Comparison of ENCODE assay signal across 12 cellular contexts in genomic region chr2:144215701-144216675, GRCh38.
DNase-seq lines count a peak whose midpoint lies in the region; ATAC-seq and TF ChIP-seq lines count a peak whose summit lies in the region.
"Had no signal": no experiment of that assay in that cellular context is flagged by ENCODE, and none has a peak within 500 bp of the region (broad histone marks: within the 10 kb centered on the region; RNA-seq: fewer than 3 reads in every experiment).

No MANE protein-coding gene starts in this region.

- H2BK5ac ChIP-seq in trophoblast cell (ENCODE audit: low read depth, low read length, poor library complexity), result no peak overlapping the region

- intact Hi-C loops in left colon (cut with DNase I, micrococcal nuclease), result no loop called here

- in situ Hi-C loops in GM13977 (cut with MboI; ENCODE audit: low pct_unique_long_range_greater_than_20kb, low sequenced_read_pairs, unreplicated experiment), result no loop called here
- in situ Hi-C loops in HAP-1 (cut with MboI; ENCODE audit: low sequenced_read_pairs), result no loop called here

- H2BK120ac ChIP-seq in trophoblast cell (ENCODE audit: insufficient read depth, low read length, poor library complexity), result no peak overlapping the region

- no peak overlapping the region for H3K9ac ChIP-seq in trophoblast cell (ENCODE audit: low read length)

- no peak overlapping the region for H2BK12ac ChIP-seq in trophoblast cell (ENCODE audit: low read length)

- H3K79me2 ChIP-seq in trophoblast cell (ENCODE audit: control insufficient read depth, insufficient read depth, low read length, poor library complexity), result no peaks in the 10 kb centered on the region

- H3K23ac ChIP-seq in trophoblast cell (ENCODE audit: low read length), result no peak overlapping the region

- H3K4me1 ChIP-seq in HAP-1, result no peaks in the 10 kb centered on the region
- H3K4me1 ChIP-seq in trophoblast cell (ENCODE audit: control insufficient read depth in 1 of 2, insufficient read depth in 2 of 2, low read length in 2 of 2), result no peaks in the 10 kb centered on the region

- H3K79me1 ChIP-seq in trophoblast cell (ENCODE audit: low read length), result no peaks in the 10 kb centered on the region

- DNase-seq in GM13977 (ENCODE audit: low spot score) (peak; percentile 12), HAP-1 (ENCODE audit: low spot score in 2 of 2) (no peak), left colon (no peak), trophoblast cell (no peak), NCI-H1436 (lab: John Stamatoyannopoulos, UW) (no peak)
- no peak for DNase-seq in activated naive CD8-positive, alpha-beta T cell treated with anti-CD3 and anti-CD28 coated beads, Interleukin-2, amount 50 U/mL, for 24 hours
- DNase-seq: DMS79, left ventricle myocardium superior had no signal

- WGBS in trophoblast cell (ENCODE audit: extremely low coverage, insufficient coverage, insufficient read length), result no CpG with 5 or more reads among the region's 2 CpGs

- no peak for TF ChIP-seq CTCF in GM13977 (IDR thresholded peaks at IDR 0.05; ENCODE audit: extremely low read depth, insufficient read depth, missing control alignments)

- H3K4me1 Mint-ChIP-seq in activated naive CD8-positive, alpha-beta T cell treated with anti-CD3 and anti-CD28 coated beads, Interleukin-2, amount 50 U/mL, for 24 hours, result peaks cover 57% of the 10 kb centered on the region

- no peak overlapping the region for H4K91ac ChIP-seq in trophoblast cell (ENCODE audit: low read depth, low read length)

- no peak overlapping the region for H3K14ac ChIP-seq in trophoblast cell (ENCODE audit: low read length)

- no peak overlapping the region for H4K12ac ChIP-seq in trophoblast cell (ENCODE audit: low read depth, low read length)

- 0 out of 2 replicates have a peak, but pooled peaks cover 3% of the 10 kb centered on the region for H3K27me3 ChIP-seq in HAP-1 (ENCODE audit: low read depth)
- H3K27me3 ChIP-seq in trophoblast cell (ENCODE audit: insufficient read depth, low read length), result no peaks in the 10 kb centered on the region

- H3K36me3 Mint-ChIP-seq in activated naive CD8-positive, alpha-beta T cell treated with anti-CD3 and anti-CD28 coated beads, Interleukin-2, amount 50 U/mL, for 24 hours (ENCODE audit: low read depth), result peaks cover 2% of the 10 kb centered on the region

- ATAC-seq in GM21447 (IDR thresholded peaks at IDR 0.05; ENCODE audit: unreplicated experiment) (peak; percentile 59), HG03280 (IDR thresholded peaks at IDR 0.05; ENCODE audit: unreplicated experiment) (peak; percentile 43), left colon (no peak)
- peak; percentile 63 for ATAC-seq in activated naive CD8-positive, alpha-beta T cell treated with anti-CD3 and anti-CD28 coated beads, Interleukin-2, amount 50 U/mL, for 24 hours
- ATAC-seq: left ventricle myocardium superior, Panc1 had no signal

- no peak overlapping the region for H3K27ac ChIP-seq in trophoblast cell (ENCODE audit: low read depth, low read length)
- H3K27ac ChIP-seq: epithelial cell of prostate had no signal

- H3K4me3 ChIP-seq in HAP-1 (no peak overlapping the region), trophoblast cell (ENCODE audit: low read depth, low read length) (no peak overlapping the region)

- no peak overlapping the region for H3K4me2 ChIP-seq in trophoblast cell (ENCODE audit: low read length)

- no peaks in the 10 kb centered on the region for H3K9me3 Mint-ChIP-seq in activated naive CD8-positive, alpha-beta T cell treated with anti-CD3 and anti-CD28 coated beads, Interleukin-2, amount 50 U/mL, for 24 hours

- H3K4ac ChIP-seq in trophoblast cell (ENCODE audit: low read depth, low read length), result no peak overlapping the region

- H3K9me3 ChIP-seq in HAP-1, result no peaks in the 10 kb centered on the region
- H3K9me3 ChIP-seq in trophoblast cell (ENCODE audit: insufficient read depth, low read depth, low read length), result no peaks in the 10 kb centered on the region

- no peak overlapping the region for H2AFZ ChIP-seq in trophoblast cell (ENCODE audit: insufficient read depth, low read length, poor library complexity)

- H3K4me3 Mint-ChIP-seq in activated naive CD8-positive, alpha-beta T cell treated with anti-CD3 and anti-CD28 coated beads, Interleukin-2, amount 50 U/mL, for 24 hours, result peak overlapping the region; percentile 56

- no peaks in the 10 kb centered on the region for H3K36me3 ChIP-seq in HAP-1 (replicated peaks)
- no peaks in the 10 kb centered on the region for H3K36me3 ChIP-seq in trophoblast cell (ENCODE audit: control insufficient read depth in 1 of 2, insufficient read depth in 2 of 2, low read length in 2 of 2)

- no peaks in the 10 kb centered on the region for H3K27me3 Mint-ChIP-seq in activated naive CD8-positive, alpha-beta T cell treated with anti-CD3 and anti-CD28 coated beads, Interleukin-2, amount 50 U/mL, for 24 hours

- no peak overlapping the region for H2AK5ac ChIP-seq in trophoblast cell (ENCODE audit: low read length)

- H4K8ac ChIP-seq in trophoblast cell (ENCODE audit: low read depth, low read length), result no peak overlapping the region

- H3K18ac ChIP-seq in trophoblast cell (ENCODE audit: low read length), result no peak overlapping the region

- peak overlapping the region; percentile 97 for H3K27ac Mint-ChIP-seq in activated naive CD8-positive, alpha-beta T cell treated with anti-CD3 and anti-CD28 coated beads, Interleukin-2, amount 50 U/mL, for 24 hours
